1 cellular context compared by ENCODE assay signal in genomic region chr11:46590740-46591606, GRCh38.
A peak's percentile ranks its signal among the peaks of the same experiment; 100 is the strongest.
TF ChIP-seq lines count a peak whose summit lies in the region.

No MANE protein-coding gene starts in this region.

TF ChIP-seq in K562, 482 proteins besides CTCF, POLR2A, EP300 and RAD21 (continues in another document):
- TF ChIP-seq ZNF778 (CRISPR knock-in tag; IDR thresholded peaks at IDR 0.05) (no peak), ZNF609 (CRISPR knock-in tag; IDR thresholded peaks at IDR 0.05; ENCODE audit: borderline replicate concordance) (no peak), MTF1 (CRISPR knock-in tag; IDR thresholded peaks at IDR 0.05; ENCODE audit: borderline replicate concordance) (no peak), ZNF717 (CRISPR knock-in tag; IDR thresholded peaks at IDR 0.05) (no peak), CCAR2 (IDR thresholded peaks at IDR 0.05; ENCODE audit: low read depth, low read length) (no peak), MCM2 (IDR thresholded peaks at IDR 0.05; ENCODE audit: low read depth) (no peak), RBM15 (IDR thresholded peaks at IDR 0.05; ENCODE audit: insufficient read depth, low read length) (no peak), ZBTB33 (CRISPR knock-in tag; IDR thresholded peaks at IDR 0.05) (no peak), ZNF316 (IDR thresholded peaks at IDR 0.05) (peak; percentile 91), ZFP91 (CRISPR knock-in tag; IDR thresholded peaks at IDR 0.05) (peak; percentile 37; the same call in 1 of the 2 replicates), NCOA4 (IDR thresholded peaks at IDR 0.05; ENCODE audit: partially characterized antibody) (no peak), E2F5 (CRISPR knock-in tag; IDR thresholded peaks at IDR 0.05) (no peak), TSC22D4 (tag; IDR thresholded peaks at IDR 0.05) (no peak), FUS (optimal IDR thresholded peaks at IDR 0.05; ENCODE audit: low read depth, low read length) (no peak), MAFG (tag; conservative IDR thresholded peaks at IDR 0.05) (peak; percentile 72), RFX7 (CRISPR knock-in tag; IDR thresholded peaks at IDR 0.05) (no peak), NCOA6 (IDR thresholded peaks at IDR 0.05) (no peak), C11orf30 (IDR thresholded peaks at IDR 0.05; ENCODE audit: low read depth) (peak; percentile 79), MAFF (IDR thresholded peaks at IDR 0.05; ENCODE audit: low read length) (peak; percentile 45; the same call in 1 of the 2 replicates), CEBPZ (IDR thresholded peaks at IDR 0.05; ENCODE audit: borderline replicate concordance, low read depth, low read length) (no peak), NFIC (IDR thresholded peaks at IDR 0.05) (0 out of 2 replicates have a peak, but pooled peaks have one; percentile 9), PKNOX1 (IDR thresholded peaks at IDR 0.05) (no peak), IRF2 (CRISPR knock-in tag; IDR thresholded peaks at IDR 0.05) (no peak), DACH1 (IDR thresholded peaks at IDR 0.05; ENCODE audit: partially characterized antibody) (peak; percentile 3), ZNF23 (CRISPR knock-in tag; IDR thresholded peaks at IDR 0.05) (no peak), GATAD2A (IDR thresholded peaks at IDR 0.05) (no peak), CBFB (CRISPR knock-in tag; IDR thresholded peaks at IDR 0.05) (no peak), E2F8 (IDR thresholded peaks at IDR 0.05; ENCODE audit: low read depth, partially characterized antibody) (no peak), NR2F6 (CRISPR knock-in tag; IDR thresholded peaks at IDR 0.05) (no peak), NFRKB (IDR thresholded peaks at IDR 0.05; ENCODE audit: low read depth) (no peak), ZNF318 (IDR thresholded peaks at IDR 0.05; ENCODE audit: borderline replicate concordance in 1 of 2, low read depth in 1 of 2) (no peak), STAT5A (IDR thresholded peaks at IDR 0.05; ENCODE audit: borderline replicate concordance, low read length) (no peak), STAG1 (CRISPR knock-in tag; IDR thresholded peaks at IDR 0.05; ENCODE audit: borderline replicate concordance) (no peak)
